Comparison of ENCODE assay signal across 23 cellular contexts in the genomic region with DNA sequence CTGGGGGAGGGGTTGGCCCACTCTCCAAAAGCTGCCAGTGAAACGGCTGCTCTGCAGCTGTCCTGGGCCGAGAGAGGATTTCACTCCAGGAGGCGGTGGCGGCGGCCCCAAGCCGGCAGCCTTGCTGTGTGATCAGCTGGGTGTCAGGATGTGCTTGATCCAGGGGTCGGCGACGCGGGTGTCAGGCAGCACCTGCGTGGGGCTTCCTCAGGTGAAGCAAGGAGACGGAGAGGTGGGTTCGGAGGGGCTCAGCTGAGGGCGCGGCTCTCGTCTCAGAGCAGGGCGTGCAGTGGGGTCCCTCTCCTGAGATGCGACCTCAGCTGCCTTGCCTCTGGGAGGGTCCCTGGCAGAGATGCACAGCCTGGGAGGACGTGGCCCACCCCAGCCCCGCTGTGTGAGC. TPM values are rescaled to one million over a fixed set of nuclear protein-coding genes. Genes with fewer than 3 reads are reported as not detected.
"Had no signal": no experiment of that assay in that cellular context is flagged by ENCODE, and none has a peak within 500 bp of the region (broad histone marks: within the 10 kb centered on the region; RNA-seq: fewer than 3 reads in every experiment).

No MANE protein-coding gene starts in this region.

- H3K4me3 ChIP-seq: adrenal gland, dorsolateral prefrontal cortex, lung had no signal

- H3K9me3 Mint-ChIP-seq: activated CD4-positive, alpha-beta memory T cell treated with anti-CD3 and anti-CD28 coated beads for 36 hours; activated naive CD4-positive, alpha-beta T cell treated with anti-CD3 and anti-CD28 coated beads, Interleukin-2, amount 50 U/mL, for 72 hours; activated T-helper 1 cell treated with anti-CD3 and anti-CD28 coated beads, Interleukin-12 subunit alpha, Interleukin-12 subunit beta, Interleukin-2, Interleukin-4 antibody, amounts not matched to agents 30 ng/mL and 10 ng/mL and 1 ng/mL, durations not matched to agents 14 hours and 24 hours and 36 hours; mesothelial cell of epicardium; nephron; stimulated activated naive CD8-positive, alpha-beta T cell treated with anti-CD3 and anti-CD28 coated beads, Interleukin-15, Interleukin-2, amounts not matched to agents 100 ng/mL and 50 ng/mL, for 24 hours; WTC11 had no signal

- H3K4me1 Mint-ChIP-seq: mesothelial cell of epicardium, WTC11 had no signal

- H3K4me3 Mint-ChIP-seq: activated CD4-positive, alpha-beta memory T cell treated with anti-CD3 and anti-CD28 coated beads for 36 hours; activated T-helper 1 cell treated with anti-CD3 and anti-CD28 coated beads, Interleukin-12 subunit alpha, Interleukin-12 subunit beta, Interleukin-2, Interleukin-4 antibody, amounts not matched to agents 30 ng/mL and 10 ng/mL and 1 ng/mL, durations not matched to agents 14 hours and 24 hours and 36 hours; mesothelial cell of epicardium; nephron; stimulated activated naive CD8-positive, alpha-beta T cell treated with anti-CD3 and anti-CD28 coated beads, Interleukin-15, Interleukin-2, amounts not matched to agents 100 ng/mL and 50 ng/mL, for 24 hours; WTC11 had no signal

- H3K4me1 ChIP-seq: adrenal gland, foreskin keratinocyte had no signal

- ATAC-seq: activated naive CD4-positive, alpha-beta T cell treated with anti-CD3 and anti-CD28 coated beads, Interleukin-2, amount 50 U/mL, for 72 hours; foreskin keratinocyte; left colon had no signal

- DNase-seq: activated CD4-positive, alpha-beta memory T cell treated with anti-CD3 and anti-CD28 coated beads for 36 hours; activated CD4-positive, alpha-beta T cell treated with anti-CD3 and anti-CD28 coated beads for 4 hours; activated gamma-delta T cell treated with Interleukin-2 at 50 U/mL for 16 hours; activated T-cell treated with anti-CD3 and anti-CD28 coated beads for 4 hours; adrenal gland; dorsolateral prefrontal cortex; foreskin keratinocyte; glutamatergic neuron; hippocampal formation; left colon; nucleus accumbens; stimulated activated CD4-positive, alpha-beta T cell treated with anti-CD3 and anti-CD28 coated beads, Interleukin-12 subunit alpha, Interleukin-12 subunit beta, amount 100 ng/mL, for 4 hours; stimulated activated CD4-positive, alpha-beta T cell treated with anti-CD3 and anti-CD28 coated beads, Interleukin-1b, Interleukin-23, amount 100 ng/mL, for 48 hours; stimulated activated CD8-positive, alpha-beta memory T cell treated with anti-CD3 and anti-CD28 coated beads, Interleukin-4, amount 100 ng/mL, for 48 hours; trophoblast cell had no signal

- H3K36me3 Mint-ChIP-seq: activated CD4-positive, alpha-beta memory T cell treated with anti-CD3 and anti-CD28 coated beads for 36 hours; activated naive CD4-positive, alpha-beta T cell treated with anti-CD3 and anti-CD28 coated beads, Interleukin-2, amount 50 U/mL, for 72 hours; mesothelial cell of epicardium; WTC11 had no signal

- H3K9me3 ChIP-seq: adrenal gland had no signal

- H3K27ac ChIP-seq: adrenal gland, dorsolateral prefrontal cortex, epithelial cell of prostate, foreskin keratinocyte had no signal

- H3K36me3 ChIP-seq: adrenal gland had no signal

- H3K27ac Mint-ChIP-seq: activated CD4-positive, alpha-beta memory T cell treated with anti-CD3 and anti-CD28 coated beads for 36 hours; activated naive CD4-positive, alpha-beta T cell treated with anti-CD3 and anti-CD28 coated beads, Interleukin-2, amount 50 U/mL, for 72 hours; activated T-helper 1 cell treated with anti-CD3 and anti-CD28 coated beads, Interleukin-12 subunit alpha, Interleukin-12 subunit beta, Interleukin-2, Interleukin-4 antibody, amounts not matched to agents 30 ng/mL and 10 ng/mL and 1 ng/mL, durations not matched to agents 14 hours and 24 hours and 36 hours; mesothelial cell of epicardium; nephron; stimulated activated naive CD8-positive, alpha-beta T cell treated with anti-CD3 and anti-CD28 coated beads, Interleukin-15, Interleukin-2, amounts not matched to agents 100 ng/mL and 50 ng/mL, for 24 hours had no signal

RNA-seq across cellular contexts. Expression of a gene that starts 6.9 kb away (rescaled TPM):
- total RNA-seq: activated T-helper 1 cell treated with anti-CD3 and anti-CD28 coated beads, Interleukin-12 subunit alpha, Interleukin-12 subunit beta, Interleukin-2, Interleukin-4 antibody, amounts not matched to agents 30 ng/mL and 10 ng/mL and 1 ng/mL, durations not matched to agents 14 hours and 24 hours and 36 hours had no signal
